In the genomic region with DNA sequence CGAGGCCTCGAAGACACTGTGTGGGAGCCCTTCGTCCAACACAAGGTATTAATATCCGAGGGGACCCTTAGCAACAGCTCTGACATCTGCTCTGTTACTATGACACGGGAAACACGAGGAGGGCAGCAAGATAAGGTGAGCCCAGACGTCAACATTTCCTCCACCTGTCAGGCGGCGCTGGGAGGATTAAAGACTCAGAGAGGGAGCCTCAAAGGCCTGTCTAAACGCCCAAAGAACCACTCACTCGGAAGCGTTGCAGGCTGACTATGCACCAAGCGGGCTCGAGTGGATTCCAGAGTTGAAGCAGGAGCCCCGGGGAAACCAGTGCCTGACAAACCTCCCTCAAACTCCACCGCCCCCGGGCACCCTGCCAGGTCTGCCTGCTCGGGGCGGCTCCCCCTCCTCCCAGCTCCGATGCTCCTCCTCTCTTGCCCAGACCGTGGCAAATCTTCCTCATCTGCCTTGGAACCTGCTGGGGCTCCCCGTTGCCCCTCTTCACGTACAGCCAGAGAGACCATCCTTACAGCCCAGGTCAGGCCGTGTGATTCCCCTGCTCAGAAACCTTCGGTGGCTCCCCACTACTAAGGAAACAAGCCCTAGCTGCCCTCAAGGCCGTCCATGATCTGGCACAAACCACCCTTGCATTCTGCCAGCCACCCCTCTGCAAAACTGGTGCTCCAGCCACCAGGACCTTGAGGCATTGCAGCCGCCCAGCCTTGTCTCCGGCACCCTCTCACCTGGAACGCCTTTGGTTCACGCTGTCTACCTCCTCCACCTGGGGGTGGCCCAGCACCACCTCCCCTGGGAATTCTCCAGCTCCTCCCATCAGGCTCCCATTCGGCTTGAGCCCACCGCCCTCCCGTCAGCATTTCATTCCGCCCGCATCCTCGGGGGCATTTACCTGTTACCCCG, we compare ENCODE assay signal across 8 cellular contexts. TPM values are rescaled to one million over a fixed set of nuclear protein-coding genes. Genes with fewer than 3 reads are reported as not detected.
A peak's percentile ranks its signal among the peaks of the same experiment; 100 is the strongest.
DNase-seq lines count a peak whose midpoint lies in the region; ATAC-seq and TF ChIP-seq lines count a peak whose summit lies in the region.

No MANE protein-coding gene starts in this region.

- DNase-seq in HT-29 (ENCODE audit: low spot score) (peak; percentile 31), RWPE2 (ENCODE audit: low spot score) (peak; percentile 52), heart left ventricle (peak; percentile 61 to 85 (median 80)), NCI-H2227 (lab: John Stamatoyannopoulos, UW; ENCODE audit: unreplicated experiment) (no peak), SKM-1 (lab: John Stamatoyannopoulos, UW; ENCODE audit: unreplicated experiment) (no peak), dedifferentiated amniotic fluid mesenchymal stem cell (ENCODE audit: extremely low spot score) (no peak), 8988T (no peak)
- DNase-seq in stimulated activated CD4-positive, alpha-beta T cell treated with anti-CD3 and anti-CD28 coated beads, Interleukin-15, amount 100 ng/mL, for 24 hours: peak; percentile 59

- intact Hi-C loops in heart left ventricle (cut with DNase I): loop anchor here in 2 of 10 donors (10.0 kb wide), 1 partner anchor 48 kb away; no protein-coding TSS in a partner anchor

- no peaks in the 10 kb centered on the region for H3K9me3 ChIP-seq in RWPE2 (ENCODE audit: severe bottlenecking)
- no peaks in the 10 kb centered on the region for H3K9me3 ChIP-seq in heart left ventricle

- TF ChIP-seq POLR2A in heart left ventricle (IDR thresholded peaks at IDR 0.05): no peak

- H3K36me3 ChIP-seq in RWPE2 (ENCODE audit: low read depth) (no peaks in the 10 kb centered on the region), heart left ventricle (no peaks in the 10 kb centered on the region)

- H3K27ac ChIP-seq in RWPE2 (ENCODE audit: poor library complexity, severe bottlenecking) (no peak overlapping the region), heart left ventricle (peak overlapping the region in 7 of 12 donors; percentile 9 to 95 (median 39))

- H3K4me3 ChIP-seq in RWPE2 (ENCODE audit: severe bottlenecking) (no peak overlapping the region), heart left ventricle (peak overlapping the region in 1 of 12 donors; percentile 20)

- ATAC-seq in RWPE2 (ENCODE audit: low read depth) (no peak), heart left ventricle (no peak)

- H3K27me3 ChIP-seq in RWPE2 (ENCODE audit: insufficient read depth, poor library complexity, severe bottlenecking) (no peaks in the 10 kb centered on the region), heart left ventricle (peaks cover 0 to 10% (median 0%) of the 10 kb centered on the region in 9 donors)

- TF ChIP-seq CTCF in RWPE2 (IDR thresholded peaks at IDR 0.05; ENCODE audit: poor library complexity, severe bottlenecking) (no peak), heart left ventricle (IDR thresholded peaks at IDR 0.05) (no peak)

- 41 to 54% (median 46%) methylated on average over 25 to 37 of the region's 37 CpGs for WGBS in heart left ventricle, 4 donors

- H3K4me1 ChIP-seq in RWPE2 (ENCODE audit: insufficient read depth, poor library complexity, severe bottlenecking) (no peaks in the 10 kb centered on the region), heart left ventricle (peaks cover 0 to 31% (median 24%) of the 10 kb centered on the region in 12 donors)

RNA-seq across cellular contexts. Expression of a gene that starts 16.2 kb away (rescaled TPM):
- 26.7 and 33.7 TPM in 2 replicates for total RNA-seq in HT-29 (2014; rRNA removed; shearing (Covaris generic))
- total RNA-seq in heart left ventricle: 1 to 10 TPM; 2.8 to 9.4 (median 6.7) TPM
- polyA plus RNA-seq in heart left ventricle: 1 to 10 TPM; 4.3 to 6.3 TPM

Comparison
In these comparisons a context has a peak if more than half of its experiments do, and no peak if none do; other contexts are left out.
1. DNase-seq: peak in HT-29 (single experiment), RWPE2 (single experiment), heart left ventricle (5 of 5) and stimulated activated CD4-positive, alpha-beta T cell treated with anti-CD3 and anti-CD28 coated beads, Interleukin-15, amount 100 ng/mL, for 24 hours (single experiment); none in NCI-H2227 (single experiment), SKM-1 (single experiment), dedifferentiated amniotic fluid mesenchymal stem cell (single experiment) and 8988T (single experiment).